8 cellular contexts compared by ENCODE assay signal in genomic region chr13:110116072-110116487, GRCh38.
A peak's percentile ranks its signal among the peaks of the same experiment; 100 is the strongest.
DNase-seq lines count a peak whose midpoint lies in the region; ATAC-seq and TF ChIP-seq lines count a peak whose summit lies in the region.

No MANE protein-coding gene starts in this region.

- TF ChIP-seq POLR2A in prostate gland (IDR thresholded peaks at IDR 0.05) = no peak

- no peak overlapping the region for H3K4me2 ChIP-seq in KMS-11

- 39% methylated on average over 23 of the region's 23 CpGs for WGBS in prostate gland

- H3K9ac ChIP-seq in KMS-11 = no peak overlapping the region

- ATAC-seq in GM18909 (IDR thresholded peaks at IDR 0.05; ENCODE audit: poor library complexity, unreplicated experiment) = peak; percentile 80
- ATAC-seq in GM18870 (IDR thresholded peaks at IDR 0.05; ENCODE audit: unreplicated experiment) = no peak
- ATAC-seq in GM19351 (IDR thresholded peaks at IDR 0.05; ENCODE audit: unreplicated experiment) = no peak

- H3K27me3 ChIP-seq in KMS-11 (ENCODE audit: insufficient read depth, low read depth) (no peaks in the 10 kb centered on the region), prostate gland (replicated peaks; ENCODE audit: insufficient read depth) (no peaks in the 10 kb centered on the region)

- H3K4me3 ChIP-seq in KMS-11 (IDR thresholded peaks at IDR 0.05; ENCODE audit: insufficient read depth, low read depth, low read length) (no peak overlapping the region), fibroblast of the aortic adventitia (ENCODE audit: low read depth, low read length) (no peak overlapping the region), prostate gland (no peak overlapping the region)

- H3K36me3 ChIP-seq in KMS-11 (ENCODE audit: insufficient read depth) = no peaks in the 10 kb centered on the region
- no peaks in the 10 kb centered on the region for H3K36me3 ChIP-seq in prostate gland

- H3K9me3 ChIP-seq in prostate gland = no peaks in the 10 kb centered on the region

- H2AFZ ChIP-seq in KMS-11 (ENCODE audit: low read depth) = no peak overlapping the region

- no peak overlapping the region for H3K27ac ChIP-seq in 22Rv1
- H3K27ac ChIP-seq in KMS-11 = no peak overlapping the region
- H3K27ac ChIP-seq in prostate gland = no peak overlapping the region

- H4K20me1 ChIP-seq in KMS-11 (ENCODE audit: insufficient read depth) = no peaks in the 10 kb centered on the region

- DNase-seq in activated CD8-positive, alpha-beta memory T cell treated with anti-CD3 and anti-CD28 coated beads, Interleukin-2, amount 50 U/mL, for 4 hours = peak; percentile 42
- peak; percentile 60 for DNase-seq in fibroblast of the aortic adventitia (ENCODE audit: low read depth)
- no peak for DNase-seq in prostate gland (ENCODE audit: low spot score)

- intact Hi-C loops in prostate gland (cut with DNase I) = no loop called here

- H3K4me1 ChIP-seq in KMS-11 (ENCODE audit: low read depth, poor library complexity, severe bottlenecking) = no peaks in the 10 kb centered on the region
- no peaks in the 10 kb centered on the region for H3K4me1 ChIP-seq in prostate gland (replicated peaks)

- peak; percentile 98 for TF ChIP-seq CTCF in 22Rv1 (IDR thresholded peaks at IDR 0.05)
- TF ChIP-seq CTCF in KMS-11 (conservative IDR thresholded peaks at IDR 0.05; ENCODE audit: low read depth, low read length) = peak; percentile 47
- TF ChIP-seq CTCF in fibroblast of the aortic adventitia (IDR thresholded peaks at IDR 0.05; ENCODE audit: insufficient read depth, low read length) = peak; percentile 72
- peak; percentile 21 to 63 (median 46) for TF ChIP-seq CTCF in prostate gland (IDR thresholded peaks at IDR 0.05)

- H3K79me2 ChIP-seq in KMS-11 (ENCODE audit: insufficient read depth, low read depth) = no peaks in the 10 kb centered on the region

Comparison
In these comparisons a context has a peak if more than half of its experiments do, and no peak if none do; other contexts are left out.
1. CTCF ChIP-seq: peak in every context shown above with its lines; median percentile 98 in 22Rv1; 72 in fibroblast of the aortic adventitia; 47 in KMS-11; 46 in prostate gland.